Comparison of ENCODE assay signal across 11 cellular contexts in the genomic region with DNA sequence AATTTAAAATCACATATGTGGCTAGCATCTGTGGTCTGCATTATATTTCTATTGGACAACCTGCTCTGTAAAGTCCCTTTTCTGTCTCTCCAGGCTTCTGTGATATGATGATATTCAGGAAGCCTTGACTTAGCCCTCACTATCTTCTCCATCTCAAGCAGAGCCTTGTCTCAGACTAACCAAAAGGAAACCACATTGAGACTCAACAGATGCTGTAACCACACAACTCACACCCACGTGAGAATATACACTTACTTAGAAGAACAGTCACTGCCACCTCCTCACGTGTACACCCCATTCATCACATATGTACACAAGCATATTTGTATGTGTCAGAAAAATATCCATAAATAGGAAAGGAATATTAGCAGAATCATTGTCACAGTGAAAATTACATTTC. TPM values are rescaled to one million over a fixed set of nuclear protein-coding genes. Genes with fewer than 3 reads are reported as not detected.
A peak's percentile ranks its signal among the peaks of the same experiment; 100 is the strongest.
DNase-seq lines count a peak whose midpoint lies in the region; ATAC-seq and TF ChIP-seq lines count a peak whose summit lies in the region.
"Had no signal": no experiment of that assay in that cellular context is flagged by ENCODE, and none has a peak within 500 bp of the region (broad histone marks: within the 10 kb centered on the region; RNA-seq: fewer than 3 reads in every experiment).

No MANE protein-coding gene starts in this region.

- TF ChIP-seq CTCF in dorsolateral prefrontal cortex (IDR thresholded peaks at IDR 0.05 in 54 of 56, conservative IDR thresholded peaks at IDR 0.05 in 2 of 56; ENCODE audit: low read depth in 1 of 56, partially characterized antibody in 56 of 56) = no peak

- 0 to 2% methylated on average over 2 of the region's 2 CpGs for WGBS in GM23248 (ENCODE audit: low coverage in 1 of 2, low lambda C conversion rate in 2 of 2, missing lambda C conversion rate in 2 of 2), 2 experiments

- H3K9me2 ChIP-seq in GM23248 (ENCODE audit: insufficient read depth) = no peaks in the 10 kb centered on the region

- POLR2A ChIA-PET in CD4-positive, alpha-beta memory T cell (lab: Charles Lee; ENCODE audit: partially characterized antibody) = no interaction called here
- POLR2A ChIA-PET in activated CD4-positive, alpha-beta memory T cell treated with anti-CD3 and anti-CD28 coated beads for 36 hours (lab: Charles Lee) = no interaction called here

- H3K27me3 Mint-ChIP-seq in CD4-positive, alpha-beta memory T cell = peaks cover 2 to 4% of the 10 kb centered on the region in 2 donors
- H3K27me3 Mint-ChIP-seq in activated CD4-positive, alpha-beta memory T cell treated with anti-CD3 and anti-CD28 coated beads for 36 hours = peaks cover 8% of the 10 kb centered on the region

- H3K4me2 ChIP-seq in GM23248 (ENCODE audit: unreplicated experiment) = no peak overlapping the region

- no peak overlapping the region for H3K27ac ChIP-seq in CD4-positive, alpha-beta memory T cell (ENCODE audit: low read depth, low read length)
- H3K27ac ChIP-seq in GM23248 (no peak overlapping the region), dorsolateral prefrontal cortex (peak overlapping the region in 1 of 59 donors; percentile 38)

- H3K36me3 Mint-ChIP-seq in CD4-positive, alpha-beta memory T cell = no peaks in the 10 kb centered on the region
- no peaks in the 10 kb centered on the region for H3K36me3 Mint-ChIP-seq in activated CD4-positive, alpha-beta memory T cell treated with anti-CD3 and anti-CD28 coated beads for 36 hours
- H3K36me3 Mint-ChIP-seq: CD14-positive monocyte had no signal

- in situ Hi-C loops in GM23248 (cut with MboI) = no loop called here

- H3K4me1 ChIP-seq in CD4-positive, alpha-beta memory T cell (ENCODE audit: insufficient read depth, low read length) = peaks cover 19% of the 10 kb centered on the region
- H3K4me1 ChIP-seq in GM23248 (ENCODE audit: insufficient read depth) = no peaks in the 10 kb centered on the region

- no peak overlapping the region for H3K4me3 ChIP-seq in CD4-positive, alpha-beta memory T cell (ENCODE audit: low read length in 2 of 2)
- H3K4me3 ChIP-seq in GM23248 = no peak overlapping the region
- no peak overlapping the region for H3K4me3 ChIP-seq in dorsolateral prefrontal cortex
- H3K4me3 ChIP-seq: heart right ventricle had no signal

- CTCF ChIA-PET in CD4-positive, alpha-beta memory T cell (lab: Charles Lee; ENCODE audit: partially characterized antibody) = no interaction called here
- CTCF ChIA-PET in activated CD4-positive, alpha-beta memory T cell treated with anti-CD3 and anti-CD28 coated beads for 36 hours (lab: Charles Lee) = interaction anchor here (1.4 kb wide), 1 partner anchor 110 kb away, joined by 4 read pairs; no protein-coding TSS in a partner anchor

- peak overlapping the region in 5 of 8 donors; percentile 2 to 53 (median 32) for H3K4me3 Mint-ChIP-seq in CD4-positive, alpha-beta memory T cell
- no peak overlapping the region for H3K4me3 Mint-ChIP-seq in activated CD4-positive, alpha-beta memory T cell treated with anti-CD3 and anti-CD28 coated beads for 36 hours
- H3K4me3 Mint-ChIP-seq: CD14-positive monocyte had no signal

- H3K9ac ChIP-seq in GM23248 = no peak overlapping the region

- peaks cover 0 to 1% (median 0%) of the 10 kb centered on the region in 8 donors for H3K9me3 Mint-ChIP-seq in CD4-positive, alpha-beta memory T cell
- no peaks in the 10 kb centered on the region for H3K9me3 Mint-ChIP-seq in activated CD4-positive, alpha-beta memory T cell treated with anti-CD3 and anti-CD28 coated beads for 36 hours

- H3K9me3 ChIP-seq in CD4-positive, alpha-beta memory T cell (ENCODE audit: control insufficient read depth in 1 of 2, low read length in 2 of 2) = no peaks in the 10 kb centered on the region
- H3K9me3 ChIP-seq in GM23248 (ENCODE audit: low read depth) = no peaks in the 10 kb centered on the region
- H3K9me3 ChIP-seq: heart right ventricle had no signal

- H3F3A ChIP-seq in GM23248 (ENCODE audit: insufficient read depth) = no peaks in the 10 kb centered on the region

- DNase-seq in CD4-positive, alpha-beta memory T cell = peak; percentile 39 to 68 (median 50)
- DNase-seq in activated CD4-positive, alpha-beta memory T cell treated with anti-CD3 and anti-CD28 coated beads for 36 hours = peak; percentile 19
- DNase-seq in UCSD-AML1 (lab: John Stamatoyannopoulos, UW; ENCODE audit: unreplicated experiment) (no peak), GM23248 (no peak), dorsolateral prefrontal cortex (no peak)
- DNase-seq: heart right ventricle, NCI-H774 had no signal

- ATAC-seq in GM18520 (IDR thresholded peaks at IDR 0.05; ENCODE audit: unreplicated experiment) = peak; percentile 59
- ATAC-seq in HG03135 (IDR thresholded peaks at IDR 0.05; ENCODE audit: unreplicated experiment) = peak; percentile 69
- ATAC-seq in GM21367 (IDR thresholded peaks at IDR 0.05; ENCODE audit: unreplicated experiment) = no peak

- intact Hi-C loops in CD4-positive, alpha-beta memory T cell (cut with micrococcal nuclease) = loop anchor here (10.0 kb wide), 1 partner anchor 46 kb away; no protein-coding TSS in a partner anchor
- intact Hi-C loops in activated CD4-positive, alpha-beta memory T cell treated with anti-CD3 and anti-CD28 coated beads for 36 hours (cut with micrococcal nuclease) = loop anchor here (1.0 to 5.0 kb wide), 3 partner anchors 89 to 428 kb away; a partner anchor contains a TSS
- intact Hi-C loops in dorsolateral prefrontal cortex (cut with DNase I) = no loop called here

- no peaks in the 10 kb centered on the region for H3K27me3 ChIP-seq in CD4-positive, alpha-beta memory T cell (ENCODE audit: insufficient read depth, low read length)
- H3K27me3 ChIP-seq in GM23248 (replicated peaks; ENCODE audit: insufficient read depth) (no peaks in the 10 kb centered on the region; the same call in 1 of the 2 replicates), dorsolateral prefrontal cortex (no peaks in the 10 kb centered on the region)

- no peaks in the 10 kb centered on the region for H3K79me2 ChIP-seq in GM23248 (ENCODE audit: insufficient read depth)

- H3K27ac Mint-ChIP-seq in CD4-positive, alpha-beta memory T cell = peak overlapping the region in 3 of 7 donors; percentile 13 to 66 (median 48)
- no peak overlapping the region for H3K27ac Mint-ChIP-seq in activated CD4-positive, alpha-beta memory T cell treated with anti-CD3 and anti-CD28 coated beads for 36 hours
- H3K27ac Mint-ChIP-seq: CD14-positive monocyte had no signal

- peaks cover 20 to 35% (median 27%) of the 10 kb centered on the region in 4 donors for H3K4me1 Mint-ChIP-seq in CD4-positive, alpha-beta memory T cell
- peaks cover 22% of the 10 kb centered on the region for H3K4me1 Mint-ChIP-seq in activated CD4-positive, alpha-beta memory T cell treated with anti-CD3 and anti-CD28 coated beads for 36 hours (ENCODE audit: low read depth)
- H3K4me1 Mint-ChIP-seq: CD14-positive monocyte had no signal

- no peaks in the 10 kb centered on the region for H4K20me1 ChIP-seq in GM23248 (ENCODE audit: insufficient read depth)

- no peak overlapping the region for H2AFZ ChIP-seq in GM23248

- no peaks in the 10 kb centered on the region for H3K36me3 ChIP-seq in CD4-positive, alpha-beta memory T cell (ENCODE audit: insufficient read depth, low read length)
- no peaks in the 10 kb centered on the region for H3K36me3 ChIP-seq in GM23248 (ENCODE audit: low read depth)
- H3K36me3 ChIP-seq: heart right ventricle had no signal

RNA-seq across cellular contexts. Expression of a gene that starts 33.6 kb away (rescaled TPM):
- not detected for total RNA-seq in CD4-positive, alpha-beta memory T cell
- not detected for polyA plus RNA-seq in CD4-positive, alpha-beta memory T cell
- total RNA-seq in activated CD4-positive, alpha-beta memory T cell treated with anti-CD3 and anti-CD28 coated beads for 36 hours = not detected
- not detected in 2 replicates for total RNA-seq in GM23248 (2014; rRNA removed; shearing (Covaris generic))
- not detected in 2 replicates for polyA plus RNA-seq in GM23248 (2016; fragmentation: Nextera tagmentation; extraction: Ambion mirVana)
- 10 to 100 TPM in 29 of 120 experiments, 1 to 10 TPM in 91; 2.8 to 15.3 (median 8.5) TPM for total RNA-seq in dorsolateral prefrontal cortex
- polyA plus RNA-seq: CD14-positive monocyte had no signal

Comparison
In these comparisons a context has a peak if more than half of its experiments do, and no peak if none do; other contexts are left out.
1. DNase-seq: peak in CD4-positive, alpha-beta memory T cell (5 of 5) and activated CD4-positive, alpha-beta memory T cell treated with anti-CD3 and anti-CD28 coated beads for 36 hours (single experiment); none in UCSD-AML1 (single experiment), GM23248 (single experiment) and dorsolateral prefrontal cortex (0 of 10).
2. intact Hi-C loops: an anchor here in CD4-positive, alpha-beta memory T cell (10.0 kb wide) and activated CD4-positive, alpha-beta memory T cell treated with anti-CD3 and anti-CD28 coated beads for 36 hours (1.0 to 5.0 kb wide); none called in dorsolateral prefrontal cortex.